ENCODE assay signal across 21 cellular contexts in the genomic region with DNA sequence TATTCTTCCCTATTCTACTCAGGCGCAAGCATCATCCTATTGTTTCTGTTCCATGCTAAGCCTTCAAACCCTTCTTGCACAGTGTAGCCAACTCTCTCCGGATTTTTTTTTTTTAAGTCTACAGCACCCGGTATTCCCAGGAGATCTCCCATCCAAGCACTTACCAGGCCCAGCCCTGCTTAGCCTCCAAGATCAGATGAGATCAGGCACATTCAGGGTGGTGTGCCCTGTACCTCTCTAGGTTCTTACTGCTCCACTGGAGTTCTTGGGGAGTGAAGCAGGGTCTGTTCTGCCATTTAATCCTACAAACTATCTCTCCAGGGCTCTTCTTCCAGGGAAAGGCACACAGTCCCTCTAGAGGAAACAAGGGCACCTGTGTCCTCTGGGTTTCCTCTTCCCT.
"Had no signal": no experiment of that assay in that cellular context is flagged by ENCODE, and none has a peak within 500 bp of the region (broad histone marks: within the 10 kb centered on the region; RNA-seq: fewer than 3 reads in every experiment).

No MANE protein-coding gene starts in this region.

- H3K36me3 Mint-ChIP-seq: activated naive CD8-positive, alpha-beta T cell treated with anti-CD3 and anti-CD28 coated beads for 36 hours; stimulated activated effector memory CD8-positive, alpha-beta T cell treated with anti-CD3 and anti-CD28 coated beads, Interleukin-12 subunit alpha, Interleukin-12 subunit beta, amount 100 ng/mL, for 72 hours had no signal

- H3K4me1 Mint-ChIP-seq: activated naive CD8-positive, alpha-beta T cell treated with anti-CD3 and anti-CD28 coated beads for 36 hours; stimulated activated effector memory CD8-positive, alpha-beta T cell treated with anti-CD3 and anti-CD28 coated beads, Interleukin-12 subunit alpha, Interleukin-12 subunit beta, amount 100 ng/mL, for 72 hours; stimulated activated naive CD8-positive, alpha-beta T cell treated with anti-CD3 and anti-CD28 coated beads, Interleukin-15, amount 100 ng/mL, for 72 hours had no signal

- DNase-seq: activated CD4-positive, alpha-beta T cell treated with anti-CD3 and anti-CD28 coated beads for 4 hours; activated CD4-positive, alpha-beta T cell treated with anti-CD3 and anti-CD28 coated beads, Interleukin-2, amount 50 U/mL, for 48 hours; activated CD4-positive, CD25-positive, alpha-beta regulatory T cell; activated CD8-positive, alpha-beta memory T cell treated with anti-CD3 and anti-CD28 coated beads, Interleukin-2, amount 50 U/mL, for 48 hours; activated naive CD4-positive, alpha-beta T cell; activated naive CD8-positive, alpha-beta T cell treated with anti-CD3 and anti-CD28 coated beads for 36 hours; activated T-cell treated with anti-CD3 and anti-CD28 coated beads, Interleukin-2, amount 50 U/mL, for 4 hours; central memory CD4-positive, alpha-beta T cell; effector memory CD4-positive, alpha-beta T cell; foreskin melanocyte; hippocampal formation; left ventricle myocardium superior; mammary epithelial cell; small intestine; stimulated activated CD4-positive, alpha-beta T cell treated with anti-CD3 and anti-CD28 coated beads, Interleukin-2, amount 100 ng/mL, for 24 hours; stimulated activated naive CD8-positive, alpha-beta T cell treated with anti-CD3 and anti-CD28 coated beads, Interleukin-15, amount 100 ng/mL, for 72 hours; transverse colon had no signal

- H3K36me3 ChIP-seq: transverse colon had no signal

- H3K27ac ChIP-seq: transverse colon had no signal

- H3K27me3 Mint-ChIP-seq: stimulated activated naive CD8-positive, alpha-beta T cell treated with anti-CD3 and anti-CD28 coated beads, Interleukin-15, amount 100 ng/mL, for 72 hours had no signal

- H3K4me3 ChIP-seq: transverse colon had no signal

- H3K9me3 Mint-ChIP-seq: activated naive CD8-positive, alpha-beta T cell treated with anti-CD3 and anti-CD28 coated beads for 36 hours; activated T-cell treated with anti-CD3 and anti-CD28 coated beads, Interleukin-2, amount 50 U/mL, for 4 hours; activated T-helper 2 cell treated with anti-CD3 and anti-CD28 coated beads, Interferon-gamma antibody, Interleukin-2, Interleukin-4, amounts not matched to agents 10 μg/mL and 5 μg/mL and 100 μg/mL, durations not matched to agents 14 hours and 24 hours and 36 hours; nephron; stimulated activated effector memory CD8-positive, alpha-beta T cell treated with anti-CD3 and anti-CD28 coated beads, Interleukin-12 subunit alpha, Interleukin-12 subunit beta, amount 100 ng/mL, for 72 hours; stimulated activated naive CD8-positive, alpha-beta T cell treated with anti-CD3 and anti-CD28 coated beads, Interleukin-15, amount 100 ng/mL, for 72 hours; T-helper 1 cell treated with Interleukin-12 subunit alpha and Interleukin-12 subunit beta and Interleukin-4 antibody, amounts not matched to agents 30 μg/mL and 1 μg/mL, for 36 hours had no signal

- H3K9me3 ChIP-seq: transverse colon had no signal

- H3K4me3 Mint-ChIP-seq: activated naive CD8-positive, alpha-beta T cell treated with anti-CD3 and anti-CD28 coated beads for 36 hours; activated T-cell treated with anti-CD3 and anti-CD28 coated beads, Interleukin-2, amount 50 U/mL, for 4 hours; nephron; stimulated activated effector memory CD8-positive, alpha-beta T cell treated with anti-CD3 and anti-CD28 coated beads, Interleukin-12 subunit alpha, Interleukin-12 subunit beta, amount 100 ng/mL, for 72 hours; stimulated activated naive CD8-positive, alpha-beta T cell treated with anti-CD3 and anti-CD28 coated beads, Interleukin-15, amount 100 ng/mL, for 72 hours; T-helper 1 cell treated with Interleukin-12 subunit alpha and Interleukin-12 subunit beta and Interleukin-4 antibody, amounts not matched to agents 30 μg/mL and 1 μg/mL, for 36 hours had no signal

- H3K27me3 ChIP-seq: transverse colon had no signal

- H3K27ac Mint-ChIP-seq: activated naive CD8-positive, alpha-beta T cell treated with anti-CD3 and anti-CD28 coated beads for 36 hours; activated T-helper 2 cell treated with anti-CD3 and anti-CD28 coated beads, Interferon-gamma antibody, Interleukin-2, Interleukin-4, amounts not matched to agents 10 μg/mL and 5 μg/mL and 100 μg/mL, durations not matched to agents 14 hours and 24 hours and 36 hours; nephron; stimulated activated effector memory CD8-positive, alpha-beta T cell treated with anti-CD3 and anti-CD28 coated beads, Interleukin-12 subunit alpha, Interleukin-12 subunit beta, amount 100 ng/mL, for 72 hours; stimulated activated naive CD8-positive, alpha-beta T cell treated with anti-CD3 and anti-CD28 coated beads, Interleukin-15, amount 100 ng/mL, for 72 hours; T-helper 1 cell treated with Interleukin-12 subunit alpha and Interleukin-12 subunit beta and Interleukin-4 antibody, amounts not matched to agents 30 μg/mL and 1 μg/mL, for 36 hours had no signal
